23 cellular contexts compared by ENCODE assay signal in genomic region chrX:84724576-84724975, GRCh38.
DNase-seq lines count a peak whose midpoint lies in the region; ATAC-seq lines count a peak whose summit lies in the region.
"Had no signal": no experiment of that assay in that cellular context is flagged by ENCODE, and none has a peak within 500 bp of the region (broad histone marks: within the 10 kb centered on the region; RNA-seq: fewer than 3 reads in every experiment).

No MANE protein-coding gene starts in this region.

- peaks cover 0 to 3% (median 0%) of the 10 kb centered on the region in 3 donors for H3K4me1 Mint-ChIP-seq in T-cell

- H3K9me3 ChIP-seq in SJCRH30 (replicated peaks) = no peaks in the 10 kb centered on the region
- H3K9me3 ChIP-seq: BE2C had no signal

- H3K4me3 Mint-ChIP-seq in T-cell = no peak overlapping the region
- H3K4me3 Mint-ChIP-seq: CD8-positive, alpha-beta T cell; GM23338 had no signal

- ATAC-seq in T-cell (replicated peaks in 1 of 4) (no peak), HG02610 (IDR thresholded peaks at IDR 0.05; ENCODE audit: unreplicated experiment) (no peak)
- ATAC-seq: CD8-positive, alpha-beta T cell; GM12878; GM23338; K562; Panc1; Right ventricle myocardium inferior had no signal

- POLR2A ChIA-PET in T-cell (lab: Charles Lee) = no interaction called here

- peaks cover 0 to 16% of the 10 kb centered on the region in 2 donors for H3K27me3 Mint-ChIP-seq in T-cell

- DNase-seq in NCI-H526 (lab: John Stamatoyannopoulos, UW) (peak; percentile 7 to 20), NCI-H526 treated with DMSO at 0.1 percent for 48 hours (lab: John Stamatoyannopoulos, UW) (no peak), SJCRH30 (peak; percentile 71 to 85), myocyte (ENCODE audit: low read depth) (peak; percentile 82), T-cell (no peak), NCI-H524 treated with DMSO at 0.1 percent for 48 hours (lab: John Stamatoyannopoulos, UW) (no peak), NCI-H1417 treated with DMSO at 0.1 percent for 48 hours (lab: John Stamatoyannopoulos, UW) (no peak)
- DNase-seq: 8988T; BE2C; CD8-positive, alpha-beta T cell; DMS79 treated with DMSO at 0.1 percent for 48 hours; GDM1; NCI-H1048; NCI-H1694; NCI-H2171 treated with DMSO at 0.1 percent for 48 hours; NCI-H446 treated with DMSO at 0.1 percent for 48 hours had no signal

- H3K27me3 ChIP-seq in SJCRH30 = no peaks in the 10 kb centered on the region
- H3K27me3 ChIP-seq: BE2C had no signal

- H3K36me3 Mint-ChIP-seq in T-cell = no peaks in the 10 kb centered on the region
- H3K36me3 Mint-ChIP-seq: CD8-positive, alpha-beta T cell had no signal

- H3K27ac Mint-ChIP-seq in T-cell = no peak overlapping the region
- H3K27ac Mint-ChIP-seq: CD8-positive, alpha-beta T cell; GM23338 had no signal

- CTCF ChIA-PET in T-cell (lab: Charles Lee) = no interaction called here

- H3K36me3 ChIP-seq in SJCRH30 = no peaks in the 10 kb centered on the region
- H3K36me3 ChIP-seq: BE2C had no signal

- H3K9me3 Mint-ChIP-seq in T-cell = no peaks in the 10 kb centered on the region
- H3K9me3 Mint-ChIP-seq: CD8-positive, alpha-beta T cell; GM23338 had no signal

- peak overlapping the region; percentile 46 for H3K4me3 ChIP-seq in SJCRH30
- H3K4me3 ChIP-seq: GM12878, GM23338, K562, SK-N-MC had no signal

- H3K27ac ChIP-seq in SJCRH30 = no peak overlapping the region
- H3K27ac ChIP-seq: SK-N-MC had no signal

- H3K4me1 ChIP-seq in SJCRH30 = peaks cover 10% of the 10 kb centered on the region
- H3K4me1 ChIP-seq: BE2C had no signal

Comparison
In these comparisons a context has a peak if more than half of its experiments do, and no peak if none do; other contexts are left out.
1. DNase-seq: peak in NCI-H526 (2 of 2), SJCRH30 (2 of 2) and myocyte (single experiment); none in NCI-H526 treated with DMSO at 0.1 percent for 48 hours (single experiment), T-cell (0 of 34), NCI-H524 treated with DMSO at 0.1 percent for 48 hours (single experiment) and NCI-H1417 treated with DMSO at 0.1 percent for 48 hours (single experiment).